Comparison of ENCODE assay signal across 8 cellular contexts in the genomic region with DNA sequence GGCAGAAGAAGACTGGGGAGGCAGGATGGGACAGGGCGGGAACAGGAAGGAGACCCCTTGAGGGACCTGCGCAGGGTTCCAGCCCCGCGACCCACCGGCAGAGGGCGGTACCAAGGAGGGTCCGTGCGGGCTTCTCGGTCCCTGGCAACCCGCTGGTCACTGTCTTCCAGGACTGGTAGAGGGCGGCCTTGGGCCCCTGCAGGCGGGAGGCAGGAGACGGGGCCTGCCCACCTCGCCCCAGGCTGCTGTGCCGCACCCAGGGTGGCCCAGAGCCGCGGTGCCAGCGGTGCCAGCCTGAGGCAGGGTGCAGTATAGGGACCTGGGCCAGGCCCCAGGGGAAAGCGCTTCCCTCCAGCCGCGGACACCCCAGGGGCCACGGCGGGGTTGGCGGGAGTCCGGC. TPM values are rescaled to one million over a fixed set of nuclear protein-coding genes. Genes with fewer than 3 reads are reported as not detected.
A peak's percentile ranks its signal among the peaks of the same experiment; 100 is the strongest.
DNase-seq lines count a peak whose midpoint lies in the region; ATAC-seq and TF ChIP-seq lines count a peak whose summit lies in the region.

No MANE protein-coding gene starts in this region.

- H3K4me3 ChIP-seq in left ventricle myocardium inferior (peak overlapping the region; percentile 53), retinal pigment epithelial cell (ENCODE audit: low read length) (no peak overlapping the region)

- peaks cover 8% of the 10 kb centered on the region for H3K27me3 ChIP-seq in left ventricle myocardium inferior (ENCODE audit: low read depth)

- intact Hi-C loops in left ventricle myocardium inferior (cut with micrococcal nuclease), result no loop called here

- TF ChIP-seq CTCF in left ventricle myocardium inferior (IDR thresholded peaks at IDR 0.05; ENCODE audit: borderline replicate concordance), result peak; percentile 71
- TF ChIP-seq CTCF in retinal pigment epithelial cell (conservative IDR thresholded peaks at IDR 0.05; ENCODE audit: low read depth, low read length), result peak; percentile 73

- H3K4me1 ChIP-seq in left ventricle myocardium inferior, result peaks cover 7% of the 10 kb centered on the region

- peak overlapping the region; percentile 9 for H3K27ac ChIP-seq in left ventricle myocardium inferior (replicated peaks)

- H3K9me3 ChIP-seq in left ventricle myocardium inferior (replicated peaks), result no peaks in the 10 kb centered on the region

- DNase-seq in AG08396 (ENCODE audit: low spot score) (peak; percentile 52), HT1080 (ENCODE audit: low read depth) (peak; percentile 8), left ventricle myocardium inferior (peak; percentile 41), retinal pigment epithelial cell (ENCODE audit: low read depth) (no peak), NCI-H510A (lab: John Stamatoyannopoulos, UW) (no peak)
- DNase-seq in activated naive CD4-positive, alpha-beta T cell treated with Interleukin-2 at 50 U/mL for 16 hours, result peak; percentile 60

- ATAC-seq in GM18517 (IDR thresholded peaks at IDR 0.05; ENCODE audit: unreplicated experiment) (no peak), GM18519 (IDR thresholded peaks at IDR 0.05; ENCODE audit: low FRiP score, unreplicated experiment) (no peak)

- H3K36me3 ChIP-seq in left ventricle myocardium inferior, result no peaks in the 10 kb centered on the region

RNA-seq across cellular contexts. Expression of gene NEURL3, which starts 34.5 kb away (rescaled TPM):
- total RNA-seq in HT1080 (2014; rRNA removed; shearing (Covaris generic)), result not detected in 2 replicates
- not detected in 2 replicates for polyA plus RNA-seq in HT1080 (2015; cell fraction: cytosol; rRNA removed)
- polyA plus RNA-seq in HT1080 (2015; cell fraction: nucleus; rRNA removed), result not detected in 2 replicates
- not detected for total RNA-seq in left ventricle myocardium inferior

Comparison
In these comparisons a context has a peak if more than half of its experiments do, and no peak if none do; other contexts are left out.
1. DNase-seq: peak in AG08396 (single experiment), HT1080 (single experiment), activated naive CD4-positive, alpha-beta T cell treated with Interleukin-2 at 50 U/mL for 16 hours (single experiment) and left ventricle myocardium inferior (single experiment); none in retinal pigment epithelial cell (single experiment) and NCI-H510A (single experiment).